22 cellular contexts compared by ENCODE assay signal in genomic region chr12:57139796-57140649, GRCh38. TPM values are rescaled to one million over a fixed set of nuclear protein-coding genes. Genes with fewer than 3 reads are reported as not detected.
A peak's percentile ranks its signal among the peaks of the same experiment; 100 is the strongest.
DNase-seq lines count a peak whose midpoint lies in the region; ATAC-seq, FAIRE-seq and TF ChIP-seq lines count a peak whose summit lies in the region.
"Had no signal": no experiment of that assay in that cellular context is flagged by ENCODE, and none has a peak within 500 bp of the region (broad histone marks: within the 10 kb centered on the region; RNA-seq: fewer than 3 reads in every experiment).

No MANE protein-coding gene starts in this region.

- no peak overlapping the region for H3K27ac ChIP-seq in astrocyte (ENCODE audit: low read depth, low read length)
- peak overlapping the region; percentile 30 for H3K27ac ChIP-seq in substantia nigra (ENCODE audit: low read depth, low read length, poor library complexity, severe bottlenecking)
- no peak overlapping the region for H3K27ac ChIP-seq in GM23338 (ENCODE audit: low read depth)

- H3K9me3 ChIP-seq in astrocyte (ENCODE audit: insufficient read depth, low read depth, low read length), result no peaks in the 10 kb centered on the region
- H3K9me3 ChIP-seq: testis had no signal

- H3K4me3 Mint-ChIP-seq in astrocyte (ENCODE audit: unreplicated experiment), result no peak overlapping the region
- H3K4me3 Mint-ChIP-seq in GM23338, result no peak overlapping the region
- no peak overlapping the region for H3K4me3 Mint-ChIP-seq in activated T-cell treated with anti-CD3 and anti-CD28 coated beads, Interleukin-2, amount 50 U/mL, for 4 hours
- H3K4me3 Mint-ChIP-seq: IgD-negative memory B cell, memory B cell, WTC11 had no signal

- H3K4me1 ChIP-seq in astrocyte (ENCODE audit: insufficient read depth, low read length), result peaks cover 27% of the 10 kb centered on the region
- peaks cover 7% of the 10 kb centered on the region for H3K4me1 ChIP-seq in GM23338 (ENCODE audit: insufficient read depth)

- ATAC-seq in GM23338, result no peak
- ATAC-seq in activated T-cell treated with anti-CD3 and anti-CD28 coated beads, Interleukin-2, amount 50 U/mL, for 4 hours, result no peak
- ATAC-seq: WTC11 had no signal

- H3K4me3 ChIP-seq in astrocyte (ENCODE audit: insufficient read depth, low read depth, low read length) (no peak overlapping the region), GM23338 (no peak overlapping the region)
- H3K4me3 ChIP-seq: testis had no signal

- no peak overlapping the region for H3K9ac ChIP-seq in astrocyte (ENCODE audit: low read length)

- H2AFZ ChIP-seq in astrocyte (ENCODE audit: low read depth, low read length) (no peak overlapping the region), GM23338 (no peak overlapping the region)

- no peak for FAIRE-seq in astrocyte (lab: Jason Lieb, UNC)
- FAIRE-seq: colon, GM18507 had no signal

- H3K9me2 ChIP-seq in GM23338 (ENCODE audit: insufficient read depth), result no peaks in the 10 kb centered on the region

- H3K79me2 ChIP-seq in astrocyte (ENCODE audit: insufficient read depth, low read length) (peaks cover 59% of the 10 kb centered on the region), GM23338 (replicated peaks; ENCODE audit: insufficient read depth) (peaks cover 48% of the 10 kb centered on the region)

- H3K27me3 ChIP-seq in astrocyte (ENCODE audit: insufficient read depth, low read length) (no peaks in the 10 kb centered on the region), GM23338 (ENCODE audit: insufficient read depth) (no peaks in the 10 kb centered on the region)
- H3K27me3 ChIP-seq: testis had no signal

- peaks cover 47% of the 10 kb centered on the region for H3K36me3 Mint-ChIP-seq in astrocyte (ENCODE audit: low read depth, unreplicated experiment)
- H3K36me3 Mint-ChIP-seq in GM23338 (ENCODE audit: low read depth), result peaks cover 72% of the 10 kb centered on the region
- no peaks in the 10 kb centered on the region for H3K36me3 Mint-ChIP-seq in activated T-cell treated with anti-CD3 and anti-CD28 coated beads, Interleukin-2, amount 50 U/mL, for 4 hours (ENCODE audit: insufficient read depth)
- H3K36me3 Mint-ChIP-seq: IgD-negative memory B cell, memory B cell had no signal

- H3K4me2 ChIP-seq in astrocyte (ENCODE audit: low read length) (no peak overlapping the region), GM23338 (no peak overlapping the region)

- TF ChIP-seq CTCF in astrocyte (IDR thresholded peaks at IDR 0.05; ENCODE audit: insufficient read depth, low read depth, low read length) (no peak), GM23338 (conservative IDR thresholded peaks at IDR 0.05; ENCODE audit: low read depth in 2 of 2) (no peak)

- DNase-seq in LHCN-M2 (ENCODE audit: low read depth) (peak; percentile 66), astrocyte (ENCODE audit: low read depth) (peak; percentile 36), iris pigment epithelial cell (ENCODE audit: low read depth) (peak; percentile 76), substantia nigra (lab: John Stamatoyannopoulos, UW) (no peak), NCI-H1436 (lab: John Stamatoyannopoulos, UW) (no peak), DMS79 treated with DMSO at 0.1 percent for 48 hours (lab: John Stamatoyannopoulos, UW) (no peak), GM23338 (ENCODE audit: low spot score) (no peak)
- no peak for DNase-seq in activated T-cell treated with anti-CD3 and anti-CD28 coated beads, Interleukin-2, amount 50 U/mL, for 4 hours
- DNase-seq: activated effector memory CD4-positive, alpha-beta T cell treated with Interleukin-2 at 50 U/mL for 16 hours; anterior cingulate cortex; DMS 273 treated with DMSO at 0.1 percent for 48 hours; NCI-H1092 treated with DMSO at 0.1 percent for 48 hours; RPMI8226; stimulated activated CD4-positive, alpha-beta T cell treated with anti-CD3 and anti-CD28 coated beads, Interleukin-2, amount 100 ng/mL, for 24 hours; SW 1271; testis had no signal

- peaks cover 93% of the 10 kb centered on the region for H4K20me1 ChIP-seq in astrocyte (ENCODE audit: insufficient read depth, low read length)
- peaks cover 20% of the 10 kb centered on the region for H4K20me1 ChIP-seq in GM23338 (replicated peaks; ENCODE audit: insufficient read depth)

- 0 out of 2 replicates have a peak, but pooled peaks cover 5% of the 10 kb centered on the region for H3F3A ChIP-seq in GM23338 (replicated peaks; ENCODE audit: low read depth)

- H3K9me3 Mint-ChIP-seq in astrocyte (ENCODE audit: unreplicated experiment) (no peaks in the 10 kb centered on the region), GM23338 (no peaks in the 10 kb centered on the region)
- H3K9me3 Mint-ChIP-seq in activated T-cell treated with anti-CD3 and anti-CD28 coated beads, Interleukin-2, amount 50 U/mL, for 4 hours, result no peaks in the 10 kb centered on the region
- H3K9me3 Mint-ChIP-seq: IgD-negative memory B cell, memory B cell, WTC11 had no signal

- H3K27ac Mint-ChIP-seq in astrocyte (ENCODE audit: unreplicated experiment), result no peak overlapping the region
- no peak overlapping the region for H3K27ac Mint-ChIP-seq in GM23338
- H3K27ac Mint-ChIP-seq: IgD-negative memory B cell, memory B cell, WTC11 had no signal

- H3K4me1 Mint-ChIP-seq in astrocyte (ENCODE audit: low read depth, unreplicated experiment) (peaks cover 59% of the 10 kb centered on the region), GM23338 (peaks cover 29% of the 10 kb centered on the region)
- peaks cover 6% of the 10 kb centered on the region for H3K4me1 Mint-ChIP-seq in activated T-cell treated with anti-CD3 and anti-CD28 coated beads, Interleukin-2, amount 50 U/mL, for 4 hours (ENCODE audit: low read depth)
- H3K4me1 Mint-ChIP-seq: IgD-negative memory B cell, memory B cell had no signal

- H3K27me3 Mint-ChIP-seq in astrocyte (ENCODE audit: low read depth, unreplicated experiment), result no peaks in the 10 kb centered on the region
- H3K27me3 Mint-ChIP-seq in GM23338 (ENCODE audit: insufficient read depth, low read depth, poor library complexity), result peaks cover 10% of the 10 kb centered on the region
- no peaks in the 10 kb centered on the region for H3K27me3 Mint-ChIP-seq in activated T-cell treated with anti-CD3 and anti-CD28 coated beads, Interleukin-2, amount 50 U/mL, for 4 hours (ENCODE audit: low read depth)
- H3K27me3 Mint-ChIP-seq: IgD-negative memory B cell had no signal

- H3K36me3 ChIP-seq in astrocyte (ENCODE audit: insufficient read depth, low read length) (peaks cover 45% of the 10 kb centered on the region), GM23338 (ENCODE audit: insufficient read depth) (peaks cover 21% of the 10 kb centered on the region)

TF ChIP-seq in GM23338, 12 proteins besides CTCF, POLR2A, EP300 and RAD21 (continues in another document):
- TF ChIP-seq NANOG (IDR thresholded peaks at IDR 0.05; ENCODE audit: borderline replicate concordance), result no peak
- no peak for TF ChIP-seq ETS1 (IDR thresholded peaks at IDR 0.05)
- TF ChIP-seq POLR2AphosphoS5 (IDR thresholded peaks at IDR 0.05; ENCODE audit: low read depth), result no peak

RNA-seq across cellular contexts. Expression of gene LRP1-AS, which starts 7.4 kb away (rescaled TPM):
- total RNA-seq in LHCN-M2 (2014; rRNA removed) (not detected in 2 replicates), astrocyte (not detected in 2 replicates)
- not detected for polyA plus RNA-seq in LHCN-M2 (2012)
- total RNA-seq in GM23338 (2014; rRNA removed; shearing (Covaris generic)), result not detected in 2 replicates
- polyA plus RNA-seq in GM23338 (2016; fragmentation: Nextera tagmentation; extraction: Ambion mirVana), result 0.86 TPM in 1 of 2 replicates, not detected in the other
- total RNA-seq in activated T-cell treated with anti-CD3 and anti-CD28 coated beads, Interleukin-2, amount 50 U/mL, for 4 hours, result not detected
- total RNA-seq: testis, WTC11 had no signal
- polyA plus RNA-seq: BJ, IgD-negative memory B cell had no signal

RNA-seq across cellular contexts. Expression of gene LRP1, which starts 11.7 kb away (rescaled TPM):
- total RNA-seq in LHCN-M2 (2014; rRNA removed), result 89.0 and 99.6 TPM in 2 replicates
- 191 TPM for polyA plus RNA-seq in LHCN-M2 (2012)
- 369 and 397 TPM in 2 replicates for total RNA-seq in astrocyte
- total RNA-seq in GM23338 (2014; rRNA removed; shearing (Covaris generic)), result 130 and 145 TPM in 2 replicates
- polyA plus RNA-seq in GM23338 (2016; fragmentation: Nextera tagmentation; extraction: Ambion mirVana), result 26.6 and 29.9 TPM in 2 replicates
- 1 to 10 TPM in 2 of 3 donors, under 1 TPM in 1; 0.98 to 1.1 (median 1.0) TPM for total RNA-seq in activated T-cell treated with anti-CD3 and anti-CD28 coated beads, Interleukin-2, amount 50 U/mL, for 4 hours

RNA-seq across cellular contexts. Expression of gene STAT6, which starts 28.9 kb away (rescaled TPM):
- total RNA-seq in LHCN-M2 (2014; rRNA removed) (82.6 and 89.3 TPM in 2 replicates), astrocyte (33.8 and 36.2 TPM in 2 replicates)
- polyA plus RNA-seq in LHCN-M2 (2012), result 67.0 TPM
- total RNA-seq in GM23338 (2014; rRNA removed; shearing (Covaris generic)), result 26.3 and 28.1 TPM in 2 replicates
- 11.0 and 14.3 TPM in 2 replicates for polyA plus RNA-seq in GM23338 (2016; fragmentation: Nextera tagmentation; extraction: Ambion mirVana)
- 100 to 1,000 TPM; 312 to 340 (median 339) TPM for total RNA-seq in activated T-cell treated with anti-CD3 and anti-CD28 coated beads, Interleukin-2, amount 50 U/mL, for 4 hours

RNA-seq across cellular contexts. Expression of gene NAB2, which starts 51.1 kb away (rescaled TPM):
- total RNA-seq in LHCN-M2 (2014; rRNA removed), result 53.8 and 55.9 TPM in 2 replicates
- polyA plus RNA-seq in LHCN-M2 (2012), result 42.8 TPM
- 36.6 and 37.8 TPM in 2 replicates for total RNA-seq in astrocyte
- 19.8 and 20.8 TPM in 2 replicates for total RNA-seq in GM23338 (2014; rRNA removed; shearing (Covaris generic))
- 6.5 and 6.6 TPM in 2 replicates for polyA plus RNA-seq in GM23338 (2016; fragmentation: Nextera tagmentation; extraction: Ambion mirVana)
- total RNA-seq in activated T-cell treated with anti-CD3 and anti-CD28 coated beads, Interleukin-2, amount 50 U/mL, for 4 hours, result 10 to 100 TPM; 51.3 to 54.6 (median 52.8) TPM

Comparison
In these comparisons a context has a peak if more than half of its experiments do, and no peak if none do; other contexts are left out.
1. DNase-seq: peak in LHCN-M2 (single experiment), astrocyte (single experiment) and iris pigment epithelial cell (single experiment); none in substantia nigra (0 of 49), NCI-H1436 (single experiment), DMS79 treated with DMSO at 0.1 percent for 48 hours (single experiment), GM23338 (single experiment) and activated T-cell treated with anti-CD3 and anti-CD28 coated beads, Interleukin-2, amount 50 U/mL, for 4 hours (single experiment).
2. RNA of gene LRP1, which starts 11.7 kb away (total RNA-seq): 369 to 397 TPM in astrocyte, 130 to 145 TPM in GM23338 and 89.0 to 99.6 TPM in LHCN-M2; 0.98 to 1.1 TPM in activated T-cell treated with anti-CD3 and anti-CD28 coated beads, Interleukin-2, amount 50 U/mL, for 4 hours; every median in the first group is over 10 times any median in the second.